2 cellular contexts compared by ENCODE assay signal in the genomic region with DNA sequence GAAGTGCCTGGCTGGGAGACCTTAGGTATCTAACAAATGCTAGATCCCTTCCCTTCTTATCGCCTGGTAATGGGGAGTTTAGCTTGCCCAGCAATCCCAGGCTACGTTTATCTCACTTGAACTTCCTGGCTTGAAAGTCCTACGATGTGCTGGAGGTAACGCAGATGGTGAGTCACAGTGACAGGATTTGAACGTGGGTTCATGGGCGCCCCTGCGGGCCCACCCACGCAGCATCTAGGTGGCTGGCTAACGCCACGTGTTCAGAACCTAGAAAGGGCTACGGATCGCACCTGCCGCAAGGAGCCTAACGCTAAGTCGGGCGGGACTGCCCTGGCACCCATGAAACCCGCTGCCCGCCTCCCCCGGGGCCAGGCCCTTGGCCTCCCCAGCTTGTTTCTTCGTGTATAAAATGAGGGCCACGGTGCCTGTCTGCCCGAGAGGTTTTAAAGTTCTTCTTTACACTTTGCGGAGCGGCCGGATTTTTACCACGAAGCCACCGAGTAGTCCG.
TF ChIP-seq lines count a peak whose summit lies in the region.

No MANE protein-coding gene starts in this region.

TF ChIP-seq in HCT116, 20 proteins besides CTCF, POLR2A, EP300 and RAD21:
- TF ChIP-seq EZH2phosphoT487 (IDR thresholded peaks at IDR 0.05; ENCODE audit: borderline replicate concordance), result no peak
- TF ChIP-seq ZFX (IDR thresholded peaks at IDR 0.05), result no peak
- no peak for TF ChIP-seq JUND (IDR thresholded peaks at IDR 0.05)
- TF ChIP-seq SP1 (IDR thresholded peaks at IDR 0.05; ENCODE audit: low read depth), result no peak
- no peak for TF ChIP-seq EZH2 (IDR thresholded peaks at IDR 0.05)
- no peak for TF ChIP-seq FOSL1 (IDR thresholded peaks at IDR 0.05; ENCODE audit: low read depth)

TF ChIP-seq in H1, 55 proteins besides CTCF, POLR2A, EP300 and RAD21:
- TF ChIP-seq HDAC2 (IDR thresholded peaks at IDR 0.05; ENCODE audit: borderline replicate concordance in 1 of 2, low read depth in 2 of 2, low read length in 2 of 2) (peak in 1 of 2 experiments; percentile 26; a peak in 1 of 4 replicates), RNF2 (IDR thresholded peaks at IDR 0.05; ENCODE audit: borderline replicate concordance, low read depth, low read length, missing control alignments, poor library complexity, severe bottlenecking) (peak; percentile 60), MAX (IDR thresholded peaks at IDR 0.05) (peak; percentile 87), CTBP2 (IDR thresholded peaks at IDR 0.05; ENCODE audit: borderline replicate concordance, insufficient read depth, insufficient read length, low read length) (peak; percentile 22), ZNF274 (IDR thresholded peaks at IDR 0.05; ENCODE audit: borderline replicate concordance, extremely low read depth, low read length) (no peak), CHD2 (IDR thresholded peaks at IDR 0.05; ENCODE audit: low read length) (no peak), E2F6 (IDR thresholded peaks at IDR 0.05) (peak; percentile 78; the same call in 1 of the 2 replicates), EZH2 (IDR thresholded peaks at IDR 0.05; ENCODE audit: low read depth, low read length, severe bottlenecking) (no peak), CBX5 (IDR thresholded peaks at IDR 0.05; ENCODE audit: low read depth, low read length) (no peak), ASH2L (IDR thresholded peaks at IDR 0.05; ENCODE audit: low read length) (peak; percentile 31)
